ENCODE assay signal across 1 cellular context in genomic region chr6:57172136-57173055, GRCh38.
TF ChIP-seq lines count a peak whose summit lies in the region.

Gene BAG2 (plus strand): TSS chr6:57172326. CDS start chr6:57172698, 372 bp downstream.

TF ChIP-seq in GM23338, 12 proteins besides CTCF, POLR2A, EP300 and RAD21 (continued from another document):
- TF ChIP-seq ZNF462 (CRISPR knock-in tag; IDR thresholded peaks at IDR 0.05) = peak; percentile 45; the same call in 1 of the 2 replicates
- TF ChIP-seq ZNF114 (CRISPR knock-in tag; IDR thresholded peaks at IDR 0.05) = peak; percentile 85; the same call in 1 of the 2 replicates
- TF ChIP-seq EZH2phosphoT487 (IDR thresholded peaks at IDR 0.05; ENCODE audit: unreplicated experiment) = no peak
